33 cellular contexts compared by ENCODE assay signal in the genomic region with DNA sequence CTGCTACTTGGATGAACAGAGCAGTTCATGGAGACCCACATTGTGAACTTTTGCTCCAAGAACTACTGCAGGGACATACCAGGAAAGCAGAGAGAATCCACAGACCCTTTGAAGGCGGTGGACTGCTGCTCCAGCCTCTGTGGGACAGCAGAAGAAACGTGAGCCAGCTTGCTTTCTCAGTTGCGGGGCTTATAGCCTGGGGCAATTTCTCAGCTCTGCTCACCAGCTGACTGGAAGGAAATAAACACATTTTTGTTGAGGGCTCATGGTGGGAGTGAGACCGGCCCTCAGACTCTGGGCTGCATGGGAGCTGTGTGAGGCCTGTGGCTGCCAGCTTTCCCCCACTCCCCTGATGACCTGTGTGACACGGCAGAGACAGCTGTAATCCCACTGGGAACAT. TPM values are rescaled to one million over a fixed set of nuclear protein-coding genes. Genes with fewer than 3 reads are reported as not detected.
"Had no signal": no experiment of that assay in that cellular context is flagged by ENCODE, and none has a peak within 500 bp of the region (broad histone marks: within the 10 kb centered on the region; RNA-seq: fewer than 3 reads in every experiment).

No MANE protein-coding gene starts in this region.

- H3K27me3 ChIP-seq: brain microvascular endothelial cell, esophagus muscularis mucosa, gastrocnemius medialis, heart left ventricle had no signal

- H3K27ac ChIP-seq: brain microvascular endothelial cell, coronary artery, dorsolateral prefrontal cortex, esophagus muscularis mucosa, foreskin keratinocyte, gastrocnemius medialis, heart left ventricle, WERI-Rb-1 had no signal

- DNase-seq: activated B cell treated with CpG ODN at 0.5 μM for 24 hours; activated CD4-positive, alpha-beta T cell treated with anti-CD3 and anti-CD28 coated beads for 48 hours; activated CD4-positive, alpha-beta T cell treated with anti-CD3 and anti-CD28 coated beads, Interleukin-2, amount 50 U/mL, for 1 hour; activated CD4-positive, alpha-beta T cell treated with anti-CD3 and anti-CD28 coated beads, Interleukin-2, amount 50 U/mL, for 48 hours; activated CD8-positive, alpha-beta memory T cell treated with anti-CD3 and anti-CD28 coated beads for 24 hours; activated CD8-positive, alpha-beta T cell treated with anti-CD3 and anti-CD28 coated beads for 36 hours; activated effector memory CD4-positive, alpha-beta T cell treated with Interleukin-2 at 50 U/mL for 16 hours; activated gamma-delta T cell treated with Interleukin-2 at 50 U/mL for 16 hours; activated naive CD4-positive, alpha-beta T cell treated with anti-CD3 and anti-CD28 coated beads, Interleukin-2, amount 50 U/mL, for 16 hours; activated naive CD4-positive, alpha-beta T cell treated with Interleukin-2 at 50 U/mL for 16 hours; activated T-cell treated with anti-CD3 and anti-CD28 coated beads, Interleukin-2, amount 50 U/mL, for 4 hours; amniotic stem cell; anterior cingulate cortex; brain microvascular endothelial cell; dorsolateral prefrontal cortex; effector memory CD4-positive, alpha-beta T cell; endodermal cell; erythroblast; gastrocnemius medialis; glutamatergic neuron; heart left ventricle; T-helper 17 cell; T1000; WERI-Rb-1 had no signal

- H3K9me3 ChIP-seq: gastrocnemius medialis had no signal

- H3K36me3 ChIP-seq: brain microvascular endothelial cell, gastrocnemius medialis, heart left ventricle, WERI-Rb-1 had no signal

- H3K4me3 ChIP-seq: coronary artery, dorsolateral prefrontal cortex, esophagus muscularis mucosa, gastrocnemius medialis, heart left ventricle had no signal

- H3K4me1 ChIP-seq: esophagus muscularis mucosa, foreskin keratinocyte, gastrocnemius medialis, heart left ventricle had no signal

- ATAC-seq: activated CD4-positive, CD25-positive, alpha-beta regulatory T cell treated with anti-CD3 and anti-CD28 coated beads, Interleukin-2, amount 50 U/mL, for 24 hours; activated CD8-positive, alpha-beta T cell treated with anti-CD3 and anti-CD28 coated beads for 36 hours; activated T-cell treated with anti-CD3 and anti-CD28 coated beads, Interleukin-2, amount 50 U/mL, for 4 hours; activated T-helper 17 cell treated with anti-CD3 and anti-CD28 coated beads, Interleukin-2, amount 50 U/mL, for 72 hours; foreskin keratinocyte; gastrocnemius medialis; heart left ventricle; T-helper 17 cell had no signal

RNA-seq across cellular contexts. Expression of a gene that starts 2.6 kb away (rescaled TPM):
- total RNA-seq: activated B cell treated with CpG ODN at 0.5 μM for 24 hours; activated CD8-positive, alpha-beta T cell treated with anti-CD3 and anti-CD28 coated beads for 36 hours; activated T-cell treated with anti-CD3 and anti-CD28 coated beads, Interleukin-2, amount 50 U/mL, for 4 hours; activated T-helper 17 cell treated with anti-CD3 and anti-CD28 coated beads, Interleukin-2, amount 50 U/mL, for 72 hours; astrocyte; bronchial epithelial cell; cardiac septum; cerebellum; dorsolateral prefrontal cortex; endodermal cell; foreskin keratinocyte; T-helper 17 cell had no signal
- polyA plus RNA-seq: foreskin keratinocyte, heart left ventricle had no signal

RNA-seq across cellular contexts. Expression of a gene that starts 27.8 kb away (rescaled TPM):
- total RNA-seq: activated B cell treated with CpG ODN at 0.5 μM for 24 hours; activated CD8-positive, alpha-beta T cell treated with anti-CD3 and anti-CD28 coated beads for 36 hours; activated T-helper 17 cell treated with anti-CD3 and anti-CD28 coated beads, Interleukin-2, amount 50 U/mL, for 72 hours; astrocyte; endodermal cell; foreskin keratinocyte; T-helper 17 cell had no signal
- polyA plus RNA-seq: foreskin keratinocyte had no signal

RNA-seq across cellular contexts. Expression of a gene that starts 59.2 kb away (rescaled TPM):
- total RNA-seq: activated B cell treated with CpG ODN at 0.5 μM for 24 hours; activated CD8-positive, alpha-beta T cell treated with anti-CD3 and anti-CD28 coated beads for 36 hours; activated T-helper 17 cell treated with anti-CD3 and anti-CD28 coated beads, Interleukin-2, amount 50 U/mL, for 72 hours; astrocyte; endodermal cell; foreskin keratinocyte; T-helper 17 cell had no signal
- polyA plus RNA-seq: foreskin keratinocyte had no signal
